Comparison of ENCODE assay signal across 15 cellular contexts in genomic region chr6:120876405-120876804, GRCh38.
DNase-seq lines count a peak whose midpoint lies in the region; ATAC-seq and TF ChIP-seq lines count a peak whose summit lies in the region.
"Had no signal": no experiment of that assay in that cellular context is flagged by ENCODE, and none has a peak within 500 bp of the region (broad histone marks: within the 10 kb centered on the region; RNA-seq: fewer than 3 reads in every experiment).

No MANE protein-coding gene starts in this region.

- H3K27ac Mint-ChIP-seq in activated B cell treated with CpG ODN at 0.5 μM for 24 hours = peak overlapping the region; percentile 69
- no peak overlapping the region for H3K27ac Mint-ChIP-seq in activated CD4-positive, alpha-beta T cell treated with anti-CD3 and anti-CD28 coated beads for 36 hours
- H3K27ac Mint-ChIP-seq: activated naive CD4-positive, alpha-beta T cell treated with anti-CD3 and anti-CD28 coated beads, Interleukin-2, amount 50 U/mL, for 72 hours; T-cell had no signal

- intact Hi-C loops in activated B cell treated with CpG ODN at 0.5 μM for 24 hours (cut with micrococcal nuclease) = loop anchor here (2.0 kb wide), 1 partner anchor 62 kb away; no protein-coding TSS in a partner anchor
- intact Hi-C loops in left cardiac atrium (cut with DNase I) = no loop called here
- intact Hi-C loops in activated CD4-positive, alpha-beta T cell treated with anti-CD3 and anti-CD28 coated beads for 36 hours (cut with DNase I, micrococcal nuclease) = no loop called here

- H3K9me3 Mint-ChIP-seq in activated B cell treated with CpG ODN at 0.5 μM for 24 hours = no peaks in the 10 kb centered on the region
- no peaks in the 10 kb centered on the region for H3K9me3 Mint-ChIP-seq in activated CD4-positive, alpha-beta T cell treated with anti-CD3 and anti-CD28 coated beads for 36 hours (ENCODE audit: low read depth)

- H3K4me1 Mint-ChIP-seq in activated B cell treated with CpG ODN at 0.5 μM for 24 hours = peaks cover 26% of the 10 kb centered on the region
- no peaks in the 10 kb centered on the region for H3K4me1 Mint-ChIP-seq in activated CD4-positive, alpha-beta T cell treated with anti-CD3 and anti-CD28 coated beads for 36 hours
- H3K4me1 Mint-ChIP-seq: T-cell had no signal

- POLR2A ChIA-PET in activated B cell treated with CpG ODN at 0.5 μM for 24 hours (lab: Charles Lee) = interaction anchor here (0.6 kb wide), 1 partner anchor 87 kb away, joined by 3 read pairs; no protein-coding TSS in a partner anchor
- POLR2A ChIA-PET in activated CD4-positive, alpha-beta T cell treated with anti-CD3 and anti-CD28 coated beads for 36 hours (lab: Charles Lee) = no interaction called here

- H3K4me3 Mint-ChIP-seq in activated B cell treated with CpG ODN at 0.5 μM for 24 hours = peak overlapping the region; percentile 17
- no peak overlapping the region for H3K4me3 Mint-ChIP-seq in activated CD4-positive, alpha-beta T cell treated with anti-CD3 and anti-CD28 coated beads for 36 hours
- H3K4me3 Mint-ChIP-seq: T-cell had no signal

- TF ChIP-seq CTCF in activated B cell treated with CpG ODN at 0.5 μM for 24 hours (IDR thresholded peaks at IDR 0.05) = no peak

- no peaks in the 10 kb centered on the region for H3K27me3 Mint-ChIP-seq in activated B cell treated with CpG ODN at 0.5 μM for 24 hours
- H3K27me3 Mint-ChIP-seq in activated CD4-positive, alpha-beta T cell treated with anti-CD3 and anti-CD28 coated beads for 36 hours = no peaks in the 10 kb centered on the region
- H3K27me3 Mint-ChIP-seq: T-cell had no signal

- CTCF ChIA-PET in activated B cell treated with CpG ODN at 0.5 μM for 24 hours (lab: Charles Lee) = no interaction called here
- CTCF ChIA-PET in activated CD4-positive, alpha-beta T cell treated with anti-CD3 and anti-CD28 coated beads for 36 hours (lab: Charles Lee) = no interaction called here

- no peak for DNase-seq in activated B cell treated with CpG ODN at 0.5 μM for 24 hours
- no peak for DNase-seq in NOMO-1 (lab: John Stamatoyannopoulos, UW; ENCODE audit: unreplicated experiment in 2 of 2)
- no peak for DNase-seq in left cardiac atrium
- no peak for DNase-seq in left lobe of liver (ENCODE audit: low spot score)
- no peak for DNase-seq in activated CD4-positive, alpha-beta T cell treated with anti-CD3 and anti-CD28 coated beads for 36 hours
- DNase-seq: activated CD4-positive, CD25-positive, alpha-beta regulatory T cell treated with anti-CD3 and anti-CD28 coated beads, Interleukin-2, amount 50 U/mL, for 72 hours; kidney; NCI-H1105 treated with DMSO at 0.1 percent for 48 hours; NCI-H446; T-cell; trophoblast cell had no signal

- H3K36me3 Mint-ChIP-seq in activated B cell treated with CpG ODN at 0.5 μM for 24 hours (ENCODE audit: low read depth) = no peaks in the 10 kb centered on the region
- no peaks in the 10 kb centered on the region for H3K36me3 Mint-ChIP-seq in activated CD4-positive, alpha-beta T cell treated with anti-CD3 and anti-CD28 coated beads for 36 hours (ENCODE audit: low read depth)
- H3K36me3 Mint-ChIP-seq: activated naive CD4-positive, alpha-beta T cell treated with anti-CD3 and anti-CD28 coated beads, Interleukin-2, amount 50 U/mL, for 72 hours; T-cell had no signal

- peak; percentile 37 for ATAC-seq in GM18520 (IDR thresholded peaks at IDR 0.05; ENCODE audit: unreplicated experiment)
- ATAC-seq in GM21528 (IDR thresholded peaks at IDR 0.05; ENCODE audit: low FRiP score, unreplicated experiment) = peak; percentile 59
- ATAC-seq in HG03066 (IDR thresholded peaks at IDR 0.05; ENCODE audit: low read depth, unreplicated experiment) = peak; percentile 45
- no peak for ATAC-seq in activated B cell treated with CpG ODN at 0.5 μM for 24 hours (ENCODE audit: low read depth)
- ATAC-seq in left cardiac atrium = no peak
- ATAC-seq in left lobe of liver = no peak
- ATAC-seq in activated CD4-positive, alpha-beta T cell treated with anti-CD3 and anti-CD28 coated beads for 36 hours = no peak
- ATAC-seq: activated naive CD4-positive, alpha-beta T cell treated with anti-CD3 and anti-CD28 coated beads, Interleukin-2, amount 50 U/mL, for 72 hours; T-cell had no signal

Comparison
In these comparisons a context has a peak if more than half of its experiments do, and no peak if none do; other contexts are left out.
1. ATAC-seq: peak in GM18520 (single experiment), GM21528 (single experiment) and HG03066 (single experiment); none in activated B cell treated with CpG ODN at 0.5 μM for 24 hours (single experiment), left cardiac atrium (0 of 2), left lobe of liver (single experiment) and activated CD4-positive, alpha-beta T cell treated with anti-CD3 and anti-CD28 coated beads for 36 hours (single experiment).